Comparison of ENCODE assay signal across 11 cellular contexts in genomic region chr7:19107142-19107391, GRCh38. TPM values are rescaled to one million over a fixed set of nuclear protein-coding genes. Genes with fewer than 3 reads are reported as not detected.
DNase-seq lines count a peak whose midpoint lies in the region; ATAC-seq and TF ChIP-seq lines count a peak whose summit lies in the region.
"Had no signal": no experiment of that assay in that cellular context is flagged by ENCODE, and none has a peak within 500 bp of the region (broad histone marks: within the 10 kb centered on the region; RNA-seq: fewer than 3 reads in every experiment).

No MANE protein-coding gene starts in this region.

- H3K27me3 Mint-ChIP-seq in CD14-positive monocyte (ENCODE audit: low read depth in 3 of 3) (peaks cover 87 to 95% (median 93%) of the 10 kb centered on the region in 3 donors), activated B cell treated with CpG ODN at 0.5 μM for 24 hours (peaks cover 79% of the 10 kb centered on the region)

- peaks cover 0 to 56% (median 41%) of the 10 kb centered on the region in 7 donors for H3K9me3 Mint-ChIP-seq in CD14-positive monocyte
- no peaks in the 10 kb centered on the region for H3K9me3 Mint-ChIP-seq in activated B cell treated with CpG ODN at 0.5 μM for 24 hours

- H3K4me1 ChIP-seq in left ventricle myocardium inferior (peaks cover 24% of the 10 kb centered on the region), sigmoid colon (peaks cover 0 to 22% (median 20%) of the 10 kb centered on the region in 4 donors)
- H3K4me1 ChIP-seq: SJCRH30 had no signal

- DNase-seq in CD14-positive monocyte (ENCODE audit: low spot score) (no peak), activated B cell treated with CpG ODN at 0.5 μM for 24 hours (no peak), left ventricle myocardium inferior (no peak), sigmoid colon (no peak), dermis blood vessel endothelial cell (no peak), HUDEP-2 (lab: John Stamatoyannopoulos, UW; ENCODE audit: unreplicated experiment in 76 of 76) (no peak), KBM-7 (no peak)
- DNase-seq: activated CD8-positive, alpha-beta T cell treated with anti-CD3 and anti-CD28 coated beads, Interleukin-2, amount 10 ng/mL, durations not matched to agents 7 days and 5 days; NCI-H2171; SJCRH30 had no signal

- intact Hi-C loops in CD14-positive monocyte (cut with micrococcal nuclease), result no loop called here
- intact Hi-C loops in activated B cell treated with CpG ODN at 0.5 μM for 24 hours (cut with micrococcal nuclease), result loop anchor here (1.0 to 5.0 kb wide), 2 partner anchors 9 to 755 kb away; no protein-coding TSS in a partner anchor
- intact Hi-C loops in left ventricle myocardium inferior (cut with micrococcal nuclease), result no loop called here
- intact Hi-C loops in sigmoid colon (cut with DNase I), result no loop called here

- 2 to 5% methylated on average over 8 of the region's 8 CpGs for WGBS in sigmoid colon, 2 donors

- TF ChIP-seq EP300 in sigmoid colon (IDR thresholded peaks at IDR 0.05), result no peak

- no peak for TF ChIP-seq POLR2A in sigmoid colon (IDR thresholded peaks at IDR 0.05)

- no peak for TF ChIP-seq CTCF in CD14-positive monocyte (IDR thresholded peaks at IDR 0.05)
- no peak for TF ChIP-seq CTCF in activated B cell treated with CpG ODN at 0.5 μM for 24 hours (IDR thresholded peaks at IDR 0.05)
- TF ChIP-seq CTCF in left ventricle myocardium inferior (IDR thresholded peaks at IDR 0.05; ENCODE audit: borderline replicate concordance), result no peak
- no peak for TF ChIP-seq CTCF in sigmoid colon (IDR thresholded peaks at IDR 0.05)

- POLR2A ChIA-PET in activated B cell treated with CpG ODN at 0.5 μM for 24 hours (lab: Charles Lee), result no interaction called here

- H3K27ac Mint-ChIP-seq in CD14-positive monocyte, result no peak overlapping the region
- no peak overlapping the region for H3K27ac Mint-ChIP-seq in activated B cell treated with CpG ODN at 0.5 μM for 24 hours
- H3K27ac Mint-ChIP-seq: activated CD8-positive, alpha-beta T cell treated with anti-CD3 and anti-CD28 coated beads, Interleukin-2, amount 10 ng/mL, durations not matched to agents 7 days and 5 days had no signal

- in situ Hi-C loops in KBM-7 (cut with MboI; ENCODE audit: low pct_unique_long_range_greater_than_20kb, low sequenced_read_pairs), result no loop called here

- no peaks in the 10 kb centered on the region for H3K36me3 ChIP-seq in left ventricle myocardium inferior
- H3K36me3 ChIP-seq in sigmoid colon, result no peaks in the 10 kb centered on the region
- H3K36me3 ChIP-seq: SJCRH30 had no signal

- no peak for ATAC-seq in activated B cell treated with CpG ODN at 0.5 μM for 24 hours (ENCODE audit: low read depth)
- no peak for ATAC-seq in GM19463 (IDR thresholded peaks at IDR 0.05; ENCODE audit: unreplicated experiment)
- ATAC-seq: activated CD8-positive, alpha-beta T cell treated with anti-CD3 and anti-CD28 coated beads, Interleukin-2, amount 10 ng/mL, durations not matched to agents 7 days and 5 days had no signal

- H3K9me3 ChIP-seq in left ventricle myocardium inferior (replicated peaks) (no peaks in the 10 kb centered on the region), sigmoid colon (no peaks in the 10 kb centered on the region)
- H3K9me3 ChIP-seq: SJCRH30 had no signal

- CTCF ChIA-PET in activated B cell treated with CpG ODN at 0.5 μM for 24 hours (lab: Charles Lee), result no interaction called here

- H3K4me3 ChIP-seq in left ventricle myocardium inferior (peak overlapping the region; percentile 57), sigmoid colon (peak overlapping the region; percentile 30 to 49 (median 46))
- H3K4me3 ChIP-seq: SJCRH30 had no signal

- H3K4me1 Mint-ChIP-seq in CD14-positive monocyte (peaks cover 46% of the 10 kb centered on the region), activated B cell treated with CpG ODN at 0.5 μM for 24 hours (peaks cover 35% of the 10 kb centered on the region)

- H3K27ac ChIP-seq in left ventricle myocardium inferior (replicated peaks), result peak overlapping the region; percentile 6
- H3K27ac ChIP-seq in sigmoid colon, result peak overlapping the region in 2 of 4 donors; percentile 65 to 85
- H3K27ac ChIP-seq: SJCRH30 had no signal

- H3K4me3 Mint-ChIP-seq in CD14-positive monocyte (peak overlapping the region; percentile 75 to 99), activated B cell treated with CpG ODN at 0.5 μM for 24 hours (peak overlapping the region; percentile 55)
- H3K4me3 Mint-ChIP-seq: activated CD8-positive, alpha-beta T cell treated with anti-CD3 and anti-CD28 coated beads, Interleukin-2, amount 10 ng/mL, durations not matched to agents 7 days and 5 days had no signal

- H3K27me3 ChIP-seq in left ventricle myocardium inferior (ENCODE audit: low read depth) (peaks cover 100% of the 10 kb centered on the region), sigmoid colon (peaks cover 0 to 68% (median 28%) of the 10 kb centered on the region in 3 donors)
- H3K27me3 ChIP-seq: SJCRH30 had no signal

- H3K36me3 Mint-ChIP-seq in CD14-positive monocyte (peaks cover 3 to 10% of the 10 kb centered on the region in 2 donors), activated B cell treated with CpG ODN at 0.5 μM for 24 hours (ENCODE audit: low read depth) (no peaks in the 10 kb centered on the region)

RNA-seq across cellular contexts. Expression of gene TWIST1, which starts 10.4 kb away (rescaled TPM):
- not detected for polyA plus RNA-seq in CD14-positive monocyte
- total RNA-seq in activated B cell treated with CpG ODN at 0.5 μM for 24 hours, result not detected in 2 replicates
- 1.3 TPM for total RNA-seq in left ventricle myocardium inferior
- total RNA-seq in sigmoid colon, result 10 to 100 TPM in 1 of 4 donors, 1 to 10 TPM in 3; 1.8 to 17.8 (median 4.2) TPM
- 1 to 10 TPM in 2 of 3 donors, not detected in 1; 1.0 to 1.8 TPM for polyA plus RNA-seq in sigmoid colon
- not detected in 2 replicates for total RNA-seq in dermis blood vessel endothelial cell
- total RNA-seq: activated CD8-positive, alpha-beta T cell treated with anti-CD3 and anti-CD28 coated beads, Interleukin-2, amount 10 ng/mL, durations not matched to agents 7 days and 5 days had no signal

RNA-seq across cellular contexts. Expression of gene FERD3L, which starts 38.2 kb away (rescaled TPM):
- polyA plus RNA-seq in CD14-positive monocyte, result not detected
- total RNA-seq in activated B cell treated with CpG ODN at 0.5 μM for 24 hours, result not detected in 2 replicates
- total RNA-seq in left ventricle myocardium inferior, result not detected
- not detected for total RNA-seq in sigmoid colon
- polyA plus RNA-seq in sigmoid colon, result not detected
- not detected in 2 replicates for total RNA-seq in dermis blood vessel endothelial cell
- total RNA-seq: activated CD8-positive, alpha-beta T cell treated with anti-CD3 and anti-CD28 coated beads, Interleukin-2, amount 10 ng/mL, durations not matched to agents 7 days and 5 days; SJCRH30 had no signal
